ENCODE assay signal across 9 cellular contexts in the genomic region with DNA sequence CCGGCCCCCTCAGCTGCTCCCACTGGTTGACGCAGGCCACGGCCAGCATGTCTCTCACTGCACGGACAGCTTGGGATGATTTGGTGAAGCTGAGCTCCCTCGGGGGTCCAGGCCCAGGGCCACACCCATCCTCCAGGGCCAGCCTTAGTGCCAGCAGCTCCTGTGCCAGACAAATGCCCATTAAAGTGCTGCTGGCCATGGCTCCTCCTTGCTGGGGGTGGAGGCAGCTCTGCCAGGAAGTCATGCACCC. TPM values are rescaled to one million over a fixed set of nuclear protein-coding genes. Genes with fewer than 3 reads are reported as not detected.
A peak's percentile ranks its signal among the peaks of the same experiment; 100 is the strongest.
DNase-seq lines count a peak whose midpoint lies in the region; ATAC-seq and TF ChIP-seq lines count a peak whose summit lies in the region.
"Had no signal": no experiment of that assay in that cellular context is flagged by ENCODE, and none has a peak within 500 bp of the region (broad histone marks: within the 10 kb centered on the region; RNA-seq: fewer than 3 reads in every experiment).

No MANE protein-coding gene starts in this region.

- H3K27me3 ChIP-seq in heart left ventricle (no peaks in the 10 kb centered on the region), adipocyte (replicated peaks; ENCODE audit: control insufficient read depth, insufficient read depth, low read length) (no peaks in the 10 kb centered on the region), lung (ENCODE audit: control insufficient read depth, insufficient read depth) (no peaks in the 10 kb centered on the region), uterus (no peaks in the 10 kb centered on the region), A673 (replicated peaks; ENCODE audit: insufficient read depth, low read depth, low read length, poor library complexity) (peaks cover 13% of the 10 kb centered on the region)
- H3K27me3 ChIP-seq: brain microvascular endothelial cell had no signal

- TF ChIP-seq CTCF in heart left ventricle (IDR thresholded peaks at IDR 0.05), result no peak
- TF ChIP-seq CTCF in lung (IDR thresholded peaks at IDR 0.05; ENCODE audit: control extremely low read depth, extremely low read depth), result no peak
- TF ChIP-seq CTCF in uterus (IDR thresholded peaks at IDR 0.05), result no peak
- no peak for TF ChIP-seq CTCF in A673 (conservative IDR thresholded peaks at IDR 0.05; ENCODE audit: low read depth, low read length)

- H3K4me3 ChIP-seq in heart left ventricle, result peak overlapping the region in 10 of 12 donors; percentile 64 to 96 (median 78)
- H3K4me3 ChIP-seq in adipocyte (ENCODE audit: low read length), result peak overlapping the region; percentile 87
- H3K4me3 ChIP-seq in lung, result no peak overlapping the region
- H3K4me3 ChIP-seq in uterus, result no peak overlapping the region
- H3K4me3 ChIP-seq in A673 (ENCODE audit: low read depth, low read length, poor library complexity, severe bottlenecking), result no peak overlapping the region

- intact Hi-C loops in heart left ventricle (cut with DNase I) (loop anchor here in 5 of 10 donors (1.0 to 10.0 kb wide), 4 partner anchors 21 to 101 kb away; partner anchors contain the start of gene WBP2 (in 1 of the 5)), Right ventricle myocardium superior (cut with DNase I) (no loop called here), uterus (cut with DNase I; ENCODE audit: low total_unique reads) (no loop called here), A673 (cut with micrococcal nuclease; ENCODE audit: unreplicated experiment) (no loop called here)

- H3K36me3 ChIP-seq in heart left ventricle, result peaks cover 0 to 27% (median 22%) of the 10 kb centered on the region in 9 donors
- peaks cover 6% of the 10 kb centered on the region for H3K36me3 ChIP-seq in adipocyte (ENCODE audit: control insufficient read depth, insufficient read depth, low read length, severe bottlenecking)
- H3K36me3 ChIP-seq in lung (ENCODE audit: control insufficient read depth in 2 of 2, insufficient read depth in 2 of 2, low read length in 2 of 2), result peaks cover 0 to 11% of the 10 kb centered on the region in 2 donors
- no peaks in the 10 kb centered on the region for H3K36me3 ChIP-seq in uterus
- H3K36me3 ChIP-seq in A673 (ENCODE audit: insufficient read depth, low read length, poor library complexity, severe bottlenecking), result no peaks in the 10 kb centered on the region
- H3K36me3 ChIP-seq: brain microvascular endothelial cell had no signal

- WGBS in heart left ventricle, 4 donors, result 42 to 67% (median 56%) methylated on average over 3 to 5 of the region's 5 CpGs
- 41 to 48% methylated on average over 5 of the region's 5 CpGs for WGBS in lung, 2 donors

- TF ChIP-seq POLR2A in heart left ventricle (IDR thresholded peaks at IDR 0.05) (no peak), uterus (IDR thresholded peaks at IDR 0.05) (no peak)

- H3K27ac ChIP-seq in heart left ventricle, result peak overlapping the region; percentile 91 to 99 (median 96)
- H3K27ac ChIP-seq in lung (ENCODE audit: low read depth in 1 of 2, low read length in 1 of 2), result peak overlapping the region; percentile 75 to 94
- H3K27ac ChIP-seq in uterus, result peak overlapping the region; percentile 98 to 99
- H3K27ac ChIP-seq in A673 (ENCODE audit: low read depth, low read length, poor library complexity, severe bottlenecking), result no peak overlapping the region

- H3K4me1 ChIP-seq in heart left ventricle (peaks cover 17 to 71% (median 51%) of the 10 kb centered on the region in 12 donors), adipocyte (ENCODE audit: control insufficient read depth, insufficient read depth, low read length) (peaks cover 43% of the 10 kb centered on the region), lung (ENCODE audit: control insufficient read depth in 2 of 2, insufficient read depth in 2 of 2, low read length in 2 of 2) (peaks cover 3 to 32% of the 10 kb centered on the region in 2 donors), uterus (peaks cover 19 to 43% of the 10 kb centered on the region in 2 donors), A673 (ENCODE audit: insufficient read depth, low read length, poor library complexity, severe bottlenecking) (peaks cover 16% of the 10 kb centered on the region)

- no peaks in the 10 kb centered on the region for H3K9me3 ChIP-seq in heart left ventricle
- no peaks in the 10 kb centered on the region for H3K9me3 ChIP-seq in adipocyte (ENCODE audit: control insufficient read depth, low read length)
- H3K9me3 ChIP-seq in lung (ENCODE audit: control insufficient read depth in 2 of 2, insufficient read depth in 1 of 2, low read length in 1 of 2), result no peaks in the 10 kb centered on the region
- H3K9me3 ChIP-seq in uterus, result no peaks in the 10 kb centered on the region
- H3K9me3 ChIP-seq in A673 (ENCODE audit: low read depth, low read length, poor library complexity, severe bottlenecking), result no peaks in the 10 kb centered on the region

- ATAC-seq in heart left ventricle (peak in 2 of 4 donors; percentile 8 to 12), Right ventricle myocardium superior (ENCODE audit: poor library complexity) (no peak), lung (ENCODE audit: insufficient read depth, low FRiP score) (peak; percentile 42)

- POLR2A ChIA-PET in A673 (lab: Charles Lee; ENCODE audit: low non-redundant PET), result no interaction called here

- CTCF ChIA-PET in A673 (lab: Charles Lee), result interaction anchor here (1.2 kb wide), 1 partner anchor 20 kb away, joined by 3 read pairs; no protein-coding TSS in a partner anchor

- peak overlapping the region; percentile 93 for H3K9ac ChIP-seq in adipocyte (ENCODE audit: low read length)

- peak in 1 of 5 donors; percentile 58 for DNase-seq in heart left ventricle
- no peak for DNase-seq in Right ventricle myocardium superior
- DNase-seq in adipocyte (ENCODE audit: low read depth), result no peak
- no peak for DNase-seq in lung (ENCODE audit: low spot score)
- peak in 1 of 2 donors; percentile 62 for DNase-seq in uterus
- DNase-seq in DMS153 treated with DMSO at 0.1 percent for 48 hours (lab: John Stamatoyannopoulos, UW; ENCODE audit: unreplicated experiment), result no peak
- DNase-seq in stimulated activated CD4-positive, alpha-beta T cell treated with anti-CD3 and anti-CD28 coated beads, Interleukin-4, amount 100 ng/mL, for 1 hour, result no peak
- no peak for DNase-seq in A673 (ENCODE audit: low spot score)
- DNase-seq: brain microvascular endothelial cell had no signal

- BruUV-seq in A673 (replicated peaks; lab: Mats Ljungman, UMichigan), result no TSS peak

RNA-seq across cellular contexts. Expression of gene TRIM47, which starts 2.5 kb away (rescaled TPM):
- total RNA-seq in heart left ventricle, result 10 to 100 TPM; 20.3 to 53.4 (median 31.8) TPM
- polyA plus RNA-seq in heart left ventricle, result 10 to 100 TPM; 20.1 to 23.3 TPM
- total RNA-seq in Right ventricle myocardium superior, result 33.4 TPM
- 10 to 100 TPM; 23.5 to 78.3 TPM for total RNA-seq in lung
- 10 to 100 TPM; 22.9 to 32.4 TPM for polyA plus RNA-seq in lung
- 10 to 100 TPM in 3 of 4 donors, 1 to 10 TPM in 1; 6.8 to 70.1 (median 19.0) TPM for total RNA-seq in uterus
- total RNA-seq in A673 (2021), result 0.46 and 0.95 TPM in 2 replicates

RNA-seq across cellular contexts. Expression of gene WBP2, which starts 20.7 kb away (rescaled TPM):
- total RNA-seq in heart left ventricle, result 100 to 1,000 TPM; 134 to 311 (median 158) TPM
- 100 to 1,000 TPM; 128 to 217 TPM for polyA plus RNA-seq in heart left ventricle
- total RNA-seq in Right ventricle myocardium superior, result 145 TPM
- total RNA-seq in lung, result 100 to 1,000 TPM in 1 of 2 donors, 10 to 100 TPM in 1; 67.2 to 127 TPM
- 100 to 1,000 TPM; 143 to 195 TPM for polyA plus RNA-seq in lung
- 100 to 1,000 TPM in 1 of 4 donors, 10 to 100 TPM in 3; 19.7 to 115 (median 34.5) TPM for total RNA-seq in uterus
- 70.3 and 87.5 TPM in 2 replicates for total RNA-seq in A673 (2021)

RNA-seq across cellular contexts. Expression of gene TRIM65, which starts 20.9 kb away (rescaled TPM):
- total RNA-seq in heart left ventricle (10 to 100 TPM in 3 of 9 donors, 1 to 10 TPM in 6; 6.8 to 16.1 (median 9.5) TPM), Right ventricle myocardium superior (9.1 TPM), lung (10 to 100 TPM; 12.7 to 32.9 TPM), uterus (10 to 100 TPM; 20.0 to 36.9 (median 30.1) TPM), A673 (2021) (46.1 and 47.9 TPM in 2 replicates)
- polyA plus RNA-seq in heart left ventricle (10 to 100 TPM in 1 of 2 donors, 1 to 10 TPM in 1; 7.5 to 10.5 TPM), lung (10 to 100 TPM; 14.6 to 27.8 TPM)

RNA-seq across cellular contexts. Expression of gene MRPL38, which starts 28.8 kb away (rescaled TPM):
- total RNA-seq in heart left ventricle (100 to 1,000 TPM in 5 of 9 donors, 10 to 100 TPM in 4; 54.8 to 126 (median 106) TPM), Right ventricle myocardium superior (113 TPM), lung (100 to 1,000 TPM in 1 of 2 donors, 10 to 100 TPM in 1; 47.8 to 105 TPM), uterus (10 to 100 TPM; 32.3 to 99.8 (median 47.8) TPM), A673 (2021) (166 and 167 TPM in 2 replicates)
- polyA plus RNA-seq in heart left ventricle (100 to 1,000 TPM in 1 of 2 donors, 10 to 100 TPM in 1; 79.7 to 111 TPM), lung (10 to 100 TPM; 52.0 to 80.1 TPM)

RNA-seq across cellular contexts. Expression of gene UNC13D, which starts 31.7 kb away (rescaled TPM):
- total RNA-seq in heart left ventricle (10 to 100 TPM in 2 of 9 donors, 1 to 10 TPM in 7; 2.1 to 28.5 (median 6.0) TPM), Right ventricle myocardium superior (10.6 TPM), lung (100 to 1,000 TPM in 1 of 2 donors, 10 to 100 TPM in 1; 56.6 to 110 TPM), uterus (10 to 100 TPM in 2 of 4 donors, 1 to 10 TPM in 2; 1.2 to 32.7 (median 11.8) TPM), A673 (2021) (0.37 and 2.2 TPM in 2 replicates)
- polyA plus RNA-seq in heart left ventricle (1 to 10 TPM; 4.5 to 5.8 TPM), lung (10 to 100 TPM; 61.2 to 85.2 TPM)

Comparison
In these comparisons a context has a peak if more than half of its experiments do, and no peak if none do; other contexts are left out.
1. H3K4me3 ChIP-seq: peak in heart left ventricle (10 of 12) and adipocyte (single experiment); none in lung (single experiment), uterus (0 of 2) and A673 (single experiment).